In genomic region chr4:162682651-162683050, GRCh38 we compare ENCODE assay signal across 19 cellular contexts.
DNase-seq lines count a peak whose midpoint lies in the region; ATAC-seq, FAIRE-seq and TF ChIP-seq lines count a peak whose summit lies in the region.
"Had no signal": no experiment of that assay in that cellular context is flagged by ENCODE, and none has a peak within 500 bp of the region (broad histone marks: within the 10 kb centered on the region; RNA-seq: fewer than 3 reads in every experiment).

No MANE protein-coding gene starts in this region.

- no peak overlapping the region for H3K4me3 ChIP-seq in A549
- H3K4me3 ChIP-seq in brain microvascular endothelial cell (ENCODE audit: low read depth, low read length), result no peak overlapping the region
- no peak overlapping the region for H3K4me3 ChIP-seq in mesenchymal stem cell (ENCODE audit: insufficient read depth in 1 of 2, low read depth in 1 of 2, low read length in 2 of 2)
- H3K4me3 ChIP-seq in esophagus squamous epithelium, result no peak overlapping the region
- H3K4me3 ChIP-seq in spleen, result no peak overlapping the region
- H3K4me3 ChIP-seq: GM12878, GM23248 had no signal

- H3K4me2 ChIP-seq in A549 (peak overlapping the region; percentile 65), mesenchymal stem cell (ENCODE audit: low read length, poor library complexity, severe bottlenecking) (peak overlapping the region; percentile 10)

- H3K27me3 ChIP-seq in brain microvascular endothelial cell (replicated peaks), result no peaks in the 10 kb centered on the region
- no peaks in the 10 kb centered on the region for H3K27me3 ChIP-seq in mesenchymal stem cell (ENCODE audit: control insufficient read depth in 1 of 2, insufficient read depth in 1 of 2, low read length in 2 of 2)
- no peaks in the 10 kb centered on the region for H3K27me3 ChIP-seq in esophagus squamous epithelium
- H3K27me3 ChIP-seq in spleen (replicated peaks in 1 of 7), result no peaks in the 10 kb centered on the region

- intact Hi-C loops in esophagus squamous epithelium (cut with DNase I) (no loop called here), spleen (cut with DNase I; ENCODE audit: low total_unique reads) (no loop called here)

- H3K36me3 ChIP-seq in brain microvascular endothelial cell (replicated peaks), result no peaks in the 10 kb centered on the region
- H3K36me3 ChIP-seq in mesenchymal stem cell (ENCODE audit: control insufficient read depth in 1 of 2, insufficient read depth in 2 of 2, low read depth in 1 of 2, low read length in 2 of 2), result no peaks in the 10 kb centered on the region
- no peaks in the 10 kb centered on the region for H3K36me3 ChIP-seq in esophagus squamous epithelium
- H3K36me3 ChIP-seq in spleen, result no peaks in the 10 kb centered on the region

- no peak overlapping the region for H3K4ac ChIP-seq in mesenchymal stem cell (ENCODE audit: low read depth in 1 of 2, low read length in 2 of 2)

- H3K23ac ChIP-seq in mesenchymal stem cell (ENCODE audit: low read length in 2 of 2), result no peak overlapping the region

- no peak overlapping the region for H2BK15ac ChIP-seq in mesenchymal stem cell (ENCODE audit: low read depth, poor library complexity, severe bottlenecking)

- H2BK5ac ChIP-seq in mesenchymal stem cell (ENCODE audit: low read depth, low read length, poor library complexity, severe bottlenecking), result no peak overlapping the region

- H3K9ac ChIP-seq in mesenchymal stem cell (ENCODE audit: low read length), result no peak overlapping the region
- H3K9ac ChIP-seq: GM23248 had no signal

- WGBS in A549 (ENCODE audit: missing lambda C conversion rate), result 0% methylated on average over 1 of the region's 1 CpG
- 19% methylated on average over 1 of the region's 1 CpG for WGBS in mesenchymal stem cell
- WGBS in esophagus squamous epithelium, 2 donors, result 44 to 64% methylated on average over 1 of the region's 1 CpG
- WGBS in spleen, 5 donors, result 53 to 70% (median 63%) methylated on average over 1 of the region's 1 CpG

- TF ChIP-seq POLR2A in A549 (IDR thresholded peaks at IDR 0.05; ENCODE audit: low read length) (no peak), esophagus squamous epithelium (IDR thresholded peaks at IDR 0.05) (no peak), spleen (IDR thresholded peaks at IDR 0.05) (no peak)

- TF ChIP-seq EP300 in A549 (IDR thresholded peaks at IDR 0.05), result no peak

- DNase-seq in A549 (ENCODE audit: low read depth in 1 of 2, low spot score in 1 of 2) (peak in 1 of 2 experiments; percentile 48), H4 (ENCODE audit: low spot score) (peak; percentile 13), brain microvascular endothelial cell (peak; percentile 56), mesenchymal stem cell (no peak), NCI-H1105 (lab: John Stamatoyannopoulos, UW) (no peak), esophagus squamous epithelium (lab: John Stamatoyannopoulos, UW) (no peak), spleen (no peak)
- DNase-seq: GDM1, GM23248, NCI-H146, NCI-H2081 treated with DMSO at 0.1 percent for 48 hours, NCI-H510A treated with DMSO at 0.1 percent for 48 hours had no signal

- POLR2A ChIA-PET in A549 (lab: Yijun Ruan, JAX), result no interaction called here

- H2BK120ac ChIP-seq in mesenchymal stem cell (ENCODE audit: low read depth, low read length), result no peak overlapping the region

- no peak overlapping the region for H3K14ac ChIP-seq in mesenchymal stem cell (ENCODE audit: low read length in 2 of 2)

- peaks cover 37% of the 10 kb centered on the region for H3K4me1 ChIP-seq in A549
- peaks cover 3% of the 10 kb centered on the region for H3K4me1 ChIP-seq in mesenchymal stem cell (ENCODE audit: control insufficient read depth, insufficient read depth, low read depth, low read length)
- peaks cover 0 to 3% (median 0%) of the 10 kb centered on the region in 3 donors for H3K4me1 ChIP-seq in esophagus squamous epithelium
- H3K4me1 ChIP-seq in spleen, result no peaks in the 10 kb centered on the region

- no peak for FAIRE-seq in A549 (lab: Jason Lieb, UNC)
- FAIRE-seq: A204.1, GM12878 had no signal

- peak overlapping the region; percentile 63 to 67; a peak in 5 of 6 replicates for H3K27ac ChIP-seq in A549
- peak overlapping the region; percentile 10 for H3K27ac ChIP-seq in brain microvascular endothelial cell
- H3K27ac ChIP-seq in mesenchymal stem cell (ENCODE audit: low read length, poor library complexity, severe bottlenecking), result peak overlapping the region; percentile 70
- no peak overlapping the region for H3K27ac ChIP-seq in esophagus squamous epithelium
- H3K27ac ChIP-seq in spleen, result no peak overlapping the region
- H3K27ac ChIP-seq: C4-2B, GM23248 had no signal

- no peak overlapping the region for H4K91ac ChIP-seq in mesenchymal stem cell (ENCODE audit: low read length)

- CTCF ChIA-PET in A549 (lab: Yijun Ruan, JAX), result no interaction called here

- in situ Hi-C loops in brain microvascular endothelial cell (cut with HindIII; ENCODE audit: low pct_ligation_motif_present, low sequenced_read_pairs), result no loop called here

- no peak for TF ChIP-seq RAD21 in A549 (conservative IDR thresholded peaks at IDR 0.05 in 1 of 2, IDR thresholded peaks at IDR 0.05 in 1 of 2)

- no peak overlapping the region for H3K18ac ChIP-seq in mesenchymal stem cell (ENCODE audit: low read depth in 1 of 2, low read length in 2 of 2)

- H3K79me1 ChIP-seq in mesenchymal stem cell (replicated peaks; ENCODE audit: low read length, poor library complexity, severe bottlenecking), result no peaks in the 10 kb centered on the region

- H3K9me3 ChIP-seq in A549, result peaks cover 13% of the 10 kb centered on the region; the same call in 1 of the 3 replicates
- peaks cover 15% of the 10 kb centered on the region for H3K9me3 ChIP-seq in mesenchymal stem cell (ENCODE audit: control insufficient read depth, low read length)
- peaks cover 0 to 11% (median 0%) of the 10 kb centered on the region in 3 donors for H3K9me3 ChIP-seq in esophagus squamous epithelium
- peaks cover 0 to 24% (median 17%) of the 10 kb centered on the region in 8 donors for H3K9me3 ChIP-seq in spleen

- H2AK5ac ChIP-seq in mesenchymal stem cell (ENCODE audit: low read length, severe bottlenecking), result no peak overlapping the region

- H4K8ac ChIP-seq in mesenchymal stem cell (ENCODE audit: low read length), result no peak overlapping the region

- peak in 1 of 2 experiments; percentile 45; a peak in 3 of 6 replicates for ATAC-seq in A549
- ATAC-seq in HG02981 (IDR thresholded peaks at IDR 0.05; ENCODE audit: unreplicated experiment), result no peak
- ATAC-seq: GM12878, HCT116, Panc1, Right ventricle myocardium inferior had no signal

- no peak overlapping the region for H2BK12ac ChIP-seq in mesenchymal stem cell (ENCODE audit: low read length in 2 of 2)

- no peak for TF ChIP-seq CTCF in A549 (IDR thresholded peaks at IDR 0.05)
- TF ChIP-seq CTCF in brain microvascular endothelial cell (IDR thresholded peaks at IDR 0.05; ENCODE audit: low read depth, low read length, missing control alignments), result no peak
- TF ChIP-seq CTCF in esophagus squamous epithelium (IDR thresholded peaks at IDR 0.05), result no peak
- no peak for TF ChIP-seq CTCF in spleen (IDR thresholded peaks at IDR 0.05 in 8 of 11, conservative IDR thresholded peaks at IDR 0.05 in 3 of 11)

- no peak overlapping the region for H2AFZ ChIP-seq in mesenchymal stem cell (ENCODE audit: low read depth, low read length)
- H2AFZ ChIP-seq: GM23248 had no signal

TF ChIP-seq in A549, 52 proteins besides CTCF, POLR2A, EP300 and RAD21 (continues in another document):
- TF ChIP-seq TP53 (CRISPR knock-in tag; IDR thresholded peaks at IDR 0.05), result no peak
- TF ChIP-seq BCL3 (IDR thresholded peaks at IDR 0.05), result no peak
- no peak for TF ChIP-seq ELK1 (IDR thresholded peaks at IDR 0.05; ENCODE audit: low read depth, low read length)
- TF ChIP-seq MAZ (IDR thresholded peaks at IDR 0.05; ENCODE audit: borderline replicate concordance, low read depth, low read length), result no peak
- TF ChIP-seq RNF2 (IDR thresholded peaks at IDR 0.05; ENCODE audit: borderline replicate concordance, low read depth), result no peak

Comparison
In these comparisons a context has a peak if more than half of its experiments do, and no peak if none do; other contexts are left out.
1. DNase-seq: peak in H4 (single experiment) and brain microvascular endothelial cell (single experiment); none in mesenchymal stem cell (single experiment), NCI-H1105 (single experiment), esophagus squamous epithelium (single experiment) and spleen (single experiment).
2. H3K27ac ChIP-seq: peak in A549 (2 of 2), brain microvascular endothelial cell (single experiment) and mesenchymal stem cell (single experiment); none in esophagus squamous epithelium (0 of 4) and spleen (0 of 8).